Comparison of ENCODE assay signal across 1 cellular context in the genomic region with DNA sequence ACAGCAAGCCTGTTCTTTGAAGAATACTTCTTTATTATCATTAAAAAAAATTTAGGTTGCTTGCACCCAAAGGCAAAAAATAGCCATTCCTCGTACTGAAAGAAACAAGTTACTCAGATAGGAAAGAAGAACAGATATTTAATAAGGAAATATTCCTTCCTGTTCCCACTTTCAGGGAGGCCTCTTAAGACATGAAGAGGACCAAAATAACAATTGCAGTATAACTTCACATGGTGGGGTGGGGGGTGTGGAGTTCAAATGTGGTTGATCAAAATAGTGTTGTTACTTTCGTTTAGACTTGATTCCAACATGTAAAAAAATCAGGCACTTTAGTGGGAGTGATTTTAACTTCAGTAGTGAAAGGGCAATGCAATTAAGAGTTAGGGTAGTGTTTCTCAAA.
TF ChIP-seq lines count a peak whose summit lies in the region.

No MANE protein-coding gene starts in this region.

TF ChIP-seq in GM12878, 131 proteins besides CTCF, POLR2A, EP300 and RAD21:
- TF ChIP-seq, protein P1, sequence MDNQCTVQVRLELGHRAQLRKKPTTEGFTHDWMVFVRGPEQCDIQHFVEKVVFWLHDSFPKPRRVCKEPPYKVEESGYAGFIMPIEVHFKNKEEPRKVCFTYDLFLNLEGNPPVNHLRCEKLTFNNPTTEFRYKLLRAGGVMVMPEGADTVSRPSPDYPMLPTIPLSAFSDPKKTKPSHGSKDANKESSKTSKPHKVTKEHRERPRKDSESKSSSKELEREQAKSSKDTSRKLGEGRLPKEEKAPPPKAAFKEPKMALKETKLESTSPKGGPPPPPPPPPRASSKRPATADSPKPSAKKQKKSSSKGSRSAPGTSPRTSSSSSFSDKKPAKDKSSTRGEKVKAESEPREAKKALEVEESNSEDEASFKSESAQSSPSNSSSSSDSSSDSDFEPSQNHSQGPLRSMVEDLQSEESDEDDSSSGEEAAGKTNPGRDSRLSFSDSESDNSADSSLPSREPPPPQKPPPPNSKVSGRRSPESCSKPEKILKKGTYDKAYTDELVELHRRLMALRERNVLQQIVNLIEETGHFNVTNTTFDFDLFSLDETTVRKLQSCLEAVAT (IDR thresholded peaks at IDR 0.05): no peak
- TF ChIP-seq, protein P2, sequence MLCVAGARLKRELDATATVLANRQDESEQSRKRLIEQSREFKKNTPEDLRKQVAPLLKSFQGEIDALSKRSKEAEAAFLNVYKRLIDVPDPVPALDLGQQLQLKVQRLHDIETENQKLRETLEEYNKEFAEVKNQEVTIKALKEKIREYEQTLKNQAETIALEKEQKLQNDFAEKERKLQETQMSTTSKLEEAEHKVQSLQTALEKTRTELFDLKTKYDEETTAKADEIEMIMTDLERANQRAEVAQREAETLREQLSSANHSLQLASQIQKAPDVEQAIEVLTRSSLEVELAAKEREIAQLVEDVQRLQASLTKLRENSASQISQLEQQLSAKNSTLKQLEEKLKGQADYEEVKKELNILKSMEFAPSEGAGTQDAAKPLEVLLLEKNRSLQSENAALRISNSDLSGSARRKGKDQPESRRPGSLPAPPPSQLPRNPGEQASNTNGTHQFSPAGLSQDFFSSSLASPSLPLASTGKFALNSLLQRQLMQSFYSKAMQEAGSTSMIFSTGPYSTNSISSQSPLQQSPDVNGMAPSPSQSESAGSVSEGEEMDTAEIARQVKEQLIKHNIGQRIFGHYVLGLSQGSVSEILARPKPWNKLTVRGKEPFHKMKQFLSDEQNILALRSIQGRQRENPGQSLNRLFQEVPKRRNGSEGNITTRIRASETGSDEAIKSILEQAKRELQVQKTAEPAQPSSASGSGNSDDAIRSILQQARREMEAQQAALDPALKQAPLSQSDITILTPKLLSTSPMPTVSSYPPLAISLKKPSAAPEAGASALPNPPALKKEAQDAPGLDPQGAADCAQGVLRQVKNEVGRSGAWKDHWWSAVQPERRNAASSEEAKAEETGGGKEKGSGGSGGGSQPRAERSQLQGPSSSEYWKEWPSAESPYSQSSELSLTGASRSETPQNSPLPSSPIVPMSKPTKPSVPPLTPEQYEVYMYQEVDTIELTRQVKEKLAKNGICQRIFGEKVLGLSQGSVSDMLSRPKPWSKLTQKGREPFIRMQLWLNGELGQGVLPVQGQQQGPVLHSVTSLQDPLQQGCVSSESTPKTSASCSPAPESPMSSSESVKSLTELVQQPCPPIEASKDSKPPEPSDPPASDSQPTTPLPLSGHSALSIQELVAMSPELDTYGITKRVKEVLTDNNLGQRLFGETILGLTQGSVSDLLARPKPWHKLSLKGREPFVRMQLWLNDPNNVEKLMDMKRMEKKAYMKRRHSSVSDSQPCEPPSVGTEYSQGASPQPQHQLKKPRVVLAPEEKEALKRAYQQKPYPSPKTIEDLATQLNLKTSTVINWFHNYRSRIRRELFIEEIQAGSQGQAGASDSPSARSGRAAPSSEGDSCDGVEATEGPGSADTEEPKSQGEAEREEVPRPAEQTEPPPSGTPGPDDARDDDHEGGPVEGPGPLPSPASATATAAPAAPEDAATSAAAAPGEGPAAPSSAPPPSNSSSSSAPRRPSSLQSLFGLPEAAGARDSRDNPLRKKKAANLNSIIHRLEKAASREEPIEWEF (IDR thresholded peaks at IDR 0.05; ENCODE audit: insufficient replicate concordance, low read depth, low read length): no peak
- TF ChIP-seq SMC3 (IDR thresholded peaks at IDR 0.05; ENCODE audit: borderline replicate concordance, low read length) (no peak), CEBPB (IDR thresholded peaks at IDR 0.05; ENCODE audit: borderline replicate concordance in 1 of 2, low read depth in 2 of 2, low read length in 2 of 2) (no peak), STAT1 (conservative IDR thresholded peaks at IDR 0.05) (no peak), GABPA (IDR thresholded peaks at IDR 0.05; ENCODE audit: low read depth) (no peak)
- TF ChIP-seq, protein P3, sequence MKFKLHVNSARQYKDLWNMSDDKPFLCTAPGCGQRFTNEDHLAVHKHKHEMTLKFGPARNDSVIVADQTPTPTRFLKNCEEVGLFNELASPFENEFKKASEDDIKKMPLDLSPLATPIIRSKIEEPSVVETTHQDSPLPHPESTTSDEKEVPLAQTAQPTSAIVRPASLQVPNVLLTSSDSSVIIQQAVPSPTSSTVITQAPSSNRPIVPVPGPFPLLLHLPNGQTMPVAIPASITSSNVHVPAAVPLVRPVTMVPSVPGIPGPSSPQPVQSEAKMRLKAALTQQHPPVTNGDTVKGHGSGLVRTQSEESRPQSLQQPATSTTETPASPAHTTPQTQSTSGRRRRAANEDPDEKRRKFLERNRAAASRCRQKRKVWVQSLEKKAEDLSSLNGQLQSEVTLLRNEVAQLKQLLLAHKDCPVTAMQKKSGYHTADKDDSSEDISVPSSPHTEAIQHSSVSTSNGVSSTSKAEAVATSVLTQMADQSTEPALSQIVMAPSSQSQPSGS (IDR thresholded peaks at IDR 0.05; ENCODE audit: low read length): no peak
- TF ChIP-seq, protein P4, sequence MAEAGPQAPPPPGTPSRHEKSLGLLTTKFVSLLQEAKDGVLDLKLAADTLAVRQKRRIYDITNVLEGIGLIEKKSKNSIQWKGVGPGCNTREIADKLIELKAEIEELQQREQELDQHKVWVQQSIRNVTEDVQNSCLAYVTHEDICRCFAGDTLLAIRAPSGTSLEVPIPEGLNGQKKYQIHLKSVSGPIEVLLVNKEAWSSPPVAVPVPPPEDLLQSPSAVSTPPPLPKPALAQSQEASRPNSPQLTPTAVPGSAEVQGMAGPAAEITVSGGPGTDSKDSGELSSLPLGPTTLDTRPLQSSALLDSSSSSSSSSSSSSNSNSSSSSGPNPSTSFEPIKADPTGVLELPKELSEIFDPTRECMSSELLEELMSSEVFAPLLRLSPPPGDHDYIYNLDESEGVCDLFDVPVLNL (IDR thresholded peaks at IDR 0.05; ENCODE audit: low read depth, low read length): no peak
